In the genomic region with DNA sequence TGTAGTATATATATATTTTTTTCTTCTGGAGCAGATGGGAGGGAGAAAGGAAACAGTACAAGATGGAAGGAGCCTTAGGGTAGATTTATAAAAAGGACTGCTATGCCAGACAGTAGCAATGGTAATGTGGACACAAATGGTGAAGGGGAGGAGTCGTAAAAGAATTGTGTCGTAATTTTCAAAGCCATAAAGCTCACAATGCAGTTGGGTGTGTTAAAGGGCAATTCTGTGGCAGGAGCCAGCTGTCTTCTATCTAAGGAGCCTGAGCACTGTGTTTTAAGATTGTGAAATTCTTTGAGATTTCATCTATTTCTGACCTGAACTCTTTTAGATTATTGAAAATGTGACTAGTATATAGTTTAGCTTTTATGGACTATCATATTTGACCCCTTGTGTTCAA, we compare ENCODE assay signal across 14 cellular contexts. TPM values are rescaled to one million over a fixed set of nuclear protein-coding genes. Genes with fewer than 3 reads are reported as not detected.
A peak's percentile ranks its signal among the peaks of the same experiment; 100 is the strongest.
DNase-seq lines count a peak whose midpoint lies in the region; ATAC-seq and TF ChIP-seq lines count a peak whose summit lies in the region.
"Had no signal": no experiment of that assay in that cellular context is flagged by ENCODE, and none has a peak within 500 bp of the region (broad histone marks: within the 10 kb centered on the region; RNA-seq: fewer than 3 reads in every experiment).

No MANE protein-coding gene starts in this region.

- no peaks in the 10 kb centered on the region for H3K4me1 ChIP-seq in osteoblast (ENCODE audit: insufficient read depth, low read length)
- H3K4me1 ChIP-seq: pancreas had no signal

- no peak overlapping the region for H3K4me3 ChIP-seq in cardiac fibroblast (replicated peaks in 1 of 2; ENCODE audit: low read depth in 2 of 2, low read length in 2 of 2)
- no peak overlapping the region for H3K4me3 ChIP-seq in osteoblast (ENCODE audit: insufficient read depth, low read length)
- H3K4me3 ChIP-seq in coronary artery: no peak overlapping the region
- H3K4me3 ChIP-seq: pancreas had no signal

- ATAC-seq in HG03280 (IDR thresholded peaks at IDR 0.05; ENCODE audit: unreplicated experiment): no peak
- ATAC-seq: pancreas had no signal

- H3K79me2 ChIP-seq in osteoblast (ENCODE audit: insufficient read depth, low read length): no peaks in the 10 kb centered on the region

- H2AFZ ChIP-seq in osteoblast (ENCODE audit: low read length): no peak overlapping the region

- peaks cover 3% of the 10 kb centered on the region for H3K36me3 ChIP-seq in osteoblast (ENCODE audit: insufficient read depth, low read length)

- H4K20me1 ChIP-seq in osteoblast (ENCODE audit: insufficient read depth, low read length): no peaks in the 10 kb centered on the region

- no peak for TF ChIP-seq CTCF in cardiac fibroblast (IDR thresholded peaks at IDR 0.05; ENCODE audit: low read depth, low read length)
- no peak for TF ChIP-seq CTCF in osteoblast (IDR thresholded peaks at IDR 0.05; ENCODE audit: extremely low read depth, low read depth, low read length)
- no peak for TF ChIP-seq CTCF in coronary artery (IDR thresholded peaks at IDR 0.05)

- no peaks in the 10 kb centered on the region for H3K27me3 ChIP-seq in osteoblast (ENCODE audit: insufficient read depth, low read length)
- H3K27me3 ChIP-seq: pancreas had no signal

- no peaks in the 10 kb centered on the region for H3K9me3 ChIP-seq in osteoblast (ENCODE audit: low read depth, low read length)
- H3K9me3 ChIP-seq: pancreas had no signal

- DNase-seq in GM03348 (ENCODE audit: low spot score) (peak; percentile 16), MV-4-11 (lab: John Stamatoyannopoulos, UW) (peak; percentile 91), cardiac fibroblast (ENCODE audit: low read depth in 2 of 2) (peak; percentile 35 to 76), myocyte (ENCODE audit: low read depth) (peak; percentile 36), osteoblast (ENCODE audit: insufficient read length, low spot score, missing footprints) (no peak), coronary artery (ENCODE audit: low spot score) (no peak), dedifferentiated amniotic fluid mesenchymal stem cell (ENCODE audit: extremely low spot score) (no peak)
- DNase-seq: activated B cell treated with CpG ODN at 0.5 μM for 24 hours; activated CD8-positive, alpha-beta memory T cell treated with anti-CD3 and anti-CD28 coated beads, Interleukin-2, amount 50 U/mL, for 4 hours; activated naive CD4-positive, alpha-beta T cell treated with anti-CD3 and anti-CD28 coated beads, Interleukin-2, amount 10 ng/mL, durations not matched to agents 7 days and 5 days; kidney; NCI-H1092; pancreas had no signal

- H3K4me2 ChIP-seq in osteoblast (ENCODE audit: insufficient read depth, low read length): no peak overlapping the region

- H3K27ac ChIP-seq in osteoblast (ENCODE audit: low read depth, low read length) (no peak overlapping the region), coronary artery (no peak overlapping the region)
- H3K27ac ChIP-seq: pancreas had no signal

RNA-seq across cellular contexts. Expression of a gene that starts 58.9 kb away (rescaled TPM):
- total RNA-seq in myocyte: 14.7 and 17.1 TPM in 2 replicates
- 11.7 TPM for polyA plus RNA-seq in myocyte (2012)
- 34.5 and 36.9 TPM in 2 replicates for total RNA-seq in osteoblast

Comparison
In these comparisons a context has a peak if more than half of its experiments do, and no peak if none do; other contexts are left out.
1. DNase-seq: peak in GM03348 (single experiment), MV-4-11 (single experiment), cardiac fibroblast (2 of 2) and myocyte (single experiment); none in osteoblast (single experiment), coronary artery (single experiment) and dedifferentiated amniotic fluid mesenchymal stem cell (single experiment).